In the genomic region with DNA sequence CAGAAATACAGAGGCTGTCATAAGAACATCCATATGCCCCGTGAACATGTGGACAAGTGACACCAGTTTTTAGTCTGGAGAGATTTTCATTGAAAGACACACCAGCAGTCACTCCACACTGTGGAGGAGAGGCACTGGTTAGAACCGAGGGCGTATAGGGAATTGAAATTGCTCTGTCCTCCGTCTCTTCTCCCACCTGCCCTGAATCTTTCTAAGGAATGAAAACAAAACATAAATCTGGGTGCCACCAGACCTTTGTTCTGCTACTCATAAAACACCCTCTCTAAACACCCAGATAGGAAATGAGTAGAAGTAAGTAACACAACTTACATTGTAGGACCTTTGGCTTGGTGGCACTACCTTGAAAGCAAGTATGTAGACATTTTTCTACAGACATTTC, we compare ENCODE assay signal across 1 cellular context.
TF ChIP-seq lines count a peak whose summit lies in the region.

No MANE protein-coding gene starts in this region.

TF ChIP-seq in GM23338, 12 proteins besides CTCF, POLR2A, EP300 and RAD21 (continued from another document):
- TF ChIP-seq, protein P1, sequence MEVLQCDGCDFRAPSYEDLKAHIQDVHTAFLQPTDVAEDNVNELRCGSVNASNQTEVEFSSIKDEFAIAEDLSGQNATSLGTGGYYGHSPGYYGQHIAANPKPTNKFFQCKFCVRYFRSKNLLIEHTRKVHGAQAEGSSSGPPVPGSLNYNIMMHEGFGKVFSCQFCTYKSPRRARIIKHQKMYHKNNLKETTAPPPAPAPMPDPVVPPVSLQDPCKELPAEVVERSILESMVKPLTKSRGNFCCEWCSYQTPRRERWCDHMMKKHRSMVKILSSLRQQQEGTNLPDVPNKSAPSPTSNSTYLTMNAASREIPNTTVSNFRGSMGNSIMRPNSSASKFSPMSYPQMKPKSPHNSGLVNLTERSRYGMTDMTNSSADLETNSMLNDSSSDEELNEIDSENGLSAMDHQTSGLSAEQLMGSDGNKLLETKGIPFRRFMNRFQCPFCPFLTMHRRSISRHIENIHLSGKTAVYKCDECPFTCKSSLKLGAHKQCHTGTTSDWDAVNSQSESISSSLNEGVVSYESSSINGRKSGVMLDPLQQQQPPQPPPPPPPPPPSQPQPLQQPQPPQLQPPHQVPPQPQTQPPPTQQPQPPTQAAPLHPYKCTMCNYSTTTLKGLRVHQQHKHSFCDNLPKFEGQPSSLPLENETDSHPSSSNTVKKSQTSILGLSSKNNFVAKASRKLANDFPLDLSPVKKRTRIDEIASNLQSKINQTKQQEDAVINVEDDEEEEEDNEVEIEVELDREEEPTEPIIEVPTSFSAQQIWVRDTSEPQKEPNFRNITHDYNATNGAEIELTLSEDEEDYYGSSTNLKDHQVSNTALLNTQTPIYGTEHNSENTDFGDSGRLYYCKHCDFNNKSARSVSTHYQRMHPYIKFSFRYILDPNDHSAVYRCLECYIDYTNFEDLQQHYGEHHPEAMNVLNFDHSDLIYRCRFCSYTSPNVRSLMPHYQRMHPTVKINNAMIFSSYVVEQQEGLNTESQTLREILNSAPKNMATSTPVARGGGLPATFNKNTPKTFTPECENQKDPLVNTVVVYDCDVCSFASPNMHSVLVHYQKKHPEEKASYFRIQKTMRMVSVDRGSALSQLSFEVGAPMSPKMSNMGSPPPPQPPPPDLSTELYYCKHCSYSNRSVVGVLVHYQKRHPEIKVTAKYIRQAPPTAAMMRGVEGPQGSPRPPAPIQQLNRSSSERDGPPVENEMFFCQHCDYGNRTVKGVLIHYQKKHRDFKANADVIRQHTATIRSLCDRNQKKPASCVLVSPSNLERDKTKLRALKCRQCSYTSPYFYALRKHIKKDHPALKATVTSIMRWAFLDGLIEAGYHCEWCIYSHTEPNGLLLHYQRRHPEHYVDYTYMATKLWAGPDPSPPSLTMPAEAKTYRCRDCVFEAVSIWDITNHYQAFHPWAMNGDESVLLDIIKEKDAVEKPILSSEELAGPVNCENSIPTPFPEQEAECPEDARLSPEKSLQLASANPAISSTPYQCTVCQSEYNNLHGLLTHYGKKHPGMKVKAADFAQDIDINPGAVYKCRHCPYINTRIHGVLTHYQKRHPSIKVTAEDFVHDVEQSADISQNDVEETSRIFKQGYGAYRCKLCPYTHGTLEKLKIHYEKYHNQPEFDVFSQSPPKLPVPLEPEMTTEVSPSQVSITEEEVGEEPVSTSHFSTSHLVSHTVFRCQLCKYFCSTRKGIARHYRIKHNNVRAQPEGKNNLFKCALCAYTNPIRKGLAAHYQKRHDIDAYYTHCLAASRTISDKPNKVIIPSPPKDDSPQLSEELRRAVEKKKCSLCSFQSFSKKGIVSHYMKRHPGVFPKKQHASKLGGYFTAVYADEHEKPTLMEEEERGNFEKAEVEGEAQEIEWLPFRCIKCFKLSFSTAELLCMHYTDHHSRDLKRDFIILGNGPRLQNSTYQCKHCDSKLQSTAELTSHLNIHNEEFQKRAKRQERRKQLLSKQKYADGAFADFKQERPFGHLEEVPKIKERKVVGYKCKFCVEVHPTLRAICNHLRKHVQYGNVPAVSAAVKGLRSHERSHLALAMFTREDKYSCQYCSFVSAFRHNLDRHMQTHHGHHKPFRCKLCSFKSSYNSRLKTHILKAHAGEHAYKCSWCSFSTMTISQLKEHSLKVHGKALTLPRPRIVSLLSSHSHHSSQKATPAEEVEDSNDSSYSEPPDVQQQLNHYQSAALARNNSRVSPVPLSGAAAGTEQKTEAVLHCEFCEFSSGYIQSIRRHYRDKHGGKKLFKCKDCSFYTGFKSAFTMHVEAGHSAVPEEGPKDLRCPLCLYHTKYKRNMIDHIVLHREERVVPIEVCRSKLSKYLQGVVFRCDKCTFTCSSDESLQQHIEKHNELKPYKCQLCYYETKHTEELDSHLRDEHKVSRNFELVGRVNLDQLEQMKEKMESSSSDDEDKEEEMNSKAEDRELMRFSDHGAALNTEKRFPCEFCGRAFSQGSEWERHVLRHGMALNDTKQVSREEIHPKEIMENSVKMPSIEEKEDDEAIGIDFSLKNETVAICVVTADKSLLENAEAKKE (CRISPR knock-in tag; IDR thresholded peaks at IDR 0.05), result no peak
